Comparison of ENCODE assay signal across 1 cellular context in genomic region chr19:41344162-41344561, GRCh38.
TF ChIP-seq lines count a peak whose summit lies in the region.

No MANE protein-coding gene starts in this region.

TF ChIP-seq in SK-N-SH treated with all-trans-retinoic acid at 6 μM for 48 hours, 23 proteins besides CTCF, POLR2A, EP300 and RAD21 (continued from another document):
- no peak for TF ChIP-seq TSHZ2 (CRISPR knock-in tag; IDR thresholded peaks at IDR 0.05)
- TF ChIP-seq ZC3H10 (CRISPR knock-in tag; IDR thresholded peaks at IDR 0.05), result no peak
- no peak for TF ChIP-seq PPARA (CRISPR knock-in tag; IDR thresholded peaks at IDR 0.05; ENCODE audit: borderline replicate concordance)
- no peak for TF ChIP-seq ZNF70 (CRISPR knock-in tag; IDR thresholded peaks at IDR 0.05)
- TF ChIP-seq GLIS3 (CRISPR knock-in tag; IDR thresholded peaks at IDR 0.05), result no peak
- TF ChIP-seq ESRRG (CRISPR knock-in tag; IDR thresholded peaks at IDR 0.05), result no peak
- no peak for TF ChIP-seq ZFP30 (CRISPR knock-in tag; IDR thresholded peaks at IDR 0.05)
- TF ChIP-seq CSRNP3 (CRISPR knock-in tag; IDR thresholded peaks at IDR 0.05), result no peak
- TF ChIP-seq ZNF565 (CRISPR knock-in tag; conservative IDR thresholded peaks at IDR 0.05; ENCODE audit: low read depth), result no peak
- TF ChIP-seq TCF4 (CRISPR knock-in tag; IDR thresholded peaks at IDR 0.05; ENCODE audit: borderline replicate concordance), result no peak
- no peak for TF ChIP-seq SNAI2 (CRISPR knock-in tag; IDR thresholded peaks at IDR 0.05)
- TF ChIP-seq ZNF8 (CRISPR knock-in tag; IDR thresholded peaks at IDR 0.05), result no peak
- TF ChIP-seq RARB (CRISPR knock-in tag; IDR thresholded peaks at IDR 0.05), result no peak
- TF ChIP-seq CSDC2 (CRISPR knock-in tag; IDR thresholded peaks at IDR 0.05), result no peak
- TF ChIP-seq PATZ1 (CRISPR knock-in tag; IDR thresholded peaks at IDR 0.05; ENCODE audit: borderline replicate concordance), result no peak
- TF ChIP-seq POU6F1 (CRISPR knock-in tag; IDR thresholded peaks at IDR 0.05; ENCODE audit: borderline replicate concordance, low read depth), result no peak
